ENCODE assay signal across 9 cellular contexts in the genomic region with DNA sequence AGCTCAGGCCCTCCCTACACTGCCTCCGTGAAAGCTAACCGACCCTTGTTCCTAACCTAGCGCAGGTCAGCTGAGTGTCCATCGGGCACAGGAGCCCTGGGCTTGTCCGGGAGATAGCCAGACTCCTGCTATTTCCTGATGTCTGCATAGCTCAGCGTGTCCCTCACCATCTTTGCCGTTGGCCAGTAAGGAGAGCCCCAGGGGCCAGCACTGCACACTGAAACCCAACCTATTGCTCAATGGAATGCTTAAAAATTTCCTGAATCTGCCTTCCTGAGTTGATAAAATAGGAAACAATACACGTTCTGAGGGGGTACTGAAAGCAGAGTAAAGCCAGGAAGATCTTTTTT. TPM values are rescaled to one million over a fixed set of nuclear protein-coding genes. Genes with fewer than 3 reads are reported as not detected.
A peak's percentile ranks its signal among the peaks of the same experiment; 100 is the strongest.
DNase-seq lines count a peak whose midpoint lies in the region; ATAC-seq, FAIRE-seq and TF ChIP-seq lines count a peak whose summit lies in the region.
"Had no signal": no experiment of that assay in that cellular context is flagged by ENCODE, and none has a peak within 500 bp of the region (broad histone marks: within the 10 kb centered on the region; RNA-seq: fewer than 3 reads in every experiment).

No MANE protein-coding gene starts in this region.

- H3K27me3 ChIP-seq in GM12878 (replicated peaks in 1 of 2; ENCODE audit: control insufficient read depth in 2 of 2, insufficient read depth in 2 of 2, low read length in 1 of 2) (peaks cover 0 to 1% of the 10 kb centered on the region in 2 experiments; a peak in 1 of 4 replicates), mononuclear cell (ENCODE audit: insufficient read depth, low read length) (no peaks in the 10 kb centered on the region), thyroid gland (no peaks in the 10 kb centered on the region)

- peak; percentile 43 for DNase-seq in AG08395 (ENCODE audit: low spot score)
- DNase-seq in Jurkat, Clone E6-1 (ENCODE audit: low read depth, low spot score), result no peak
- no peak for DNase-seq in GM12878 (ENCODE audit: low read depth, low spot score)
- no peak for DNase-seq in thyroid gland
- DNase-seq in DMS153 (lab: John Stamatoyannopoulos, UW), result no peak
- no peak for DNase-seq in NCI-H82 treated with DMSO at 0.1 percent for 48 hours (lab: John Stamatoyannopoulos, UW; ENCODE audit: unreplicated experiment)

- intact Hi-C loops in GM12878 (cut with micrococcal nuclease; ENCODE audit: unreplicated experiment) (loop anchor here (5.0 kb wide), 2 partner anchors 160 to 245 kb away; no protein-coding TSS in a partner anchor), thyroid gland (cut with DNase I) (no loop called here)

- POLR2A ChIA-PET in GM12878 (lab: Charles Lee), result no interaction called here

- TF ChIP-seq EP300 in GM12878 (IDR thresholded peaks at IDR 0.05; ENCODE audit: borderline replicate concordance in 1 of 2, control insufficient read depth in 1 of 2, low read depth in 2 of 2, low read length in 2 of 2), result no peak

- H4K20me1 ChIP-seq in GM12878 (ENCODE audit: control insufficient read depth, insufficient read depth), result no peaks in the 10 kb centered on the region

- SMC1A ChIA-PET in GM12878 (lab: Charles Lee; ENCODE audit: uncharacterized antibody, unreplicated experiment), result no interaction called here

- H3K79me2 ChIP-seq in GM12878 (ENCODE audit: control insufficient read depth, insufficient read depth, low read length), result no peaks in the 10 kb centered on the region

- H3K4me2 ChIP-seq in GM12878 (ENCODE audit: control insufficient read depth, insufficient read depth), result peak overlapping the region; percentile 75

- no peaks in the 10 kb centered on the region for H3K36me3 ChIP-seq in GM12878 (ENCODE audit: control insufficient read depth in 2 of 2, insufficient read depth in 2 of 2, low read length in 1 of 2)
- H3K36me3 ChIP-seq in thyroid gland, result no peaks in the 10 kb centered on the region
- H3K36me3 ChIP-seq: adrenal gland had no signal

- no peak for TF ChIP-seq POLR2A in GM12878 (IDR thresholded peaks at IDR 0.05; ENCODE audit: low read depth, low read length)
- no peak for TF ChIP-seq POLR2A in thyroid gland (IDR thresholded peaks at IDR 0.05)

- no peak overlapping the region for H2AFZ ChIP-seq in GM12878 (ENCODE audit: control insufficient read depth, low read depth, low read length)

- FAIRE-seq in GM12878 (lab: Jason Lieb, UNC), result no peak

- peak overlapping the region; percentile 62; the same call in 1 of the 2 replicates for H3K9ac ChIP-seq in GM12878 (ENCODE audit: control insufficient read depth, insufficient read depth, low read length)

- TF ChIP-seq RAD21 in GM12878 (IDR thresholded peaks at IDR 0.05; ENCODE audit: insufficient read depth, low read depth, low read length), result no peak

- in situ Hi-C loops in GM12878 (cut with MboI), result no loop called here

- no peaks in the 10 kb centered on the region for H3K9me3 ChIP-seq in GM12878 (replicated peaks; ENCODE audit: control insufficient read depth, insufficient read depth, low read length)
- no peaks in the 10 kb centered on the region for H3K9me3 ChIP-seq in mononuclear cell (ENCODE audit: low read depth, low read length)
- no peaks in the 10 kb centered on the region for H3K9me3 ChIP-seq in thyroid gland
- H3K9me3 ChIP-seq: adrenal gland had no signal

- WGBS in GM12878 (ENCODE audit: insufficient coverage, insufficient replicate concordance, low lambda C conversion rate, missing lambda C conversion rate), result 27% methylated on average over 8 of the region's 8 CpGs
- 48 to 59% methylated on average over 8 of the region's 8 CpGs for WGBS in thyroid gland, 2 donors

- ATAC-seq in GM12878 (no peak), HG03025 (IDR thresholded peaks at IDR 0.05; ENCODE audit: low FRiP score, unreplicated experiment) (no peak)

- CTCF ChIA-PET in GM12878 (lab: Yijun Ruan, JAX), result interaction anchor here (1.0 kb wide), 1 partner anchor 103 kb away, joined by 3 read pairs; no protein-coding TSS in a partner anchor

- BruUV-seq in GM12878 (replicated peaks; lab: Mats Ljungman, UMichigan), result no TSS peak

- RAD21 ChIA-PET in GM12878 (lab: Charles Lee; ENCODE audit: unreplicated experiment), result no interaction called here

- H3K27ac ChIP-seq in GM12878 (ENCODE audit: control insufficient read depth, insufficient read depth), result peak overlapping the region; percentile 34; the same call in 1 of the 2 replicates
- peak overlapping the region in 1 of 3 donors; percentile 21 for H3K27ac ChIP-seq in thyroid gland

- H3K4me3 ChIP-seq in Jurkat, Clone E6-1 (ENCODE audit: low read length), result peak overlapping the region; percentile 69
- peak overlapping the region; percentile 48 for H3K4me3 ChIP-seq in GM12878
- peak overlapping the region; percentile 60 for H3K4me3 ChIP-seq in mononuclear cell (ENCODE audit: low read length)
- no peak overlapping the region for H3K4me3 ChIP-seq in thyroid gland (replicated peaks in 1 of 3)

- TF ChIP-seq CTCF in GM12878 (IDR thresholded peaks at IDR 0.05 in 2 of 3, conservative IDR thresholded peaks at IDR 0.05 in 1 of 3; ENCODE audit: control insufficient read depth in 2 of 3, extremely low read depth in 1 of 3, insufficient read depth in 1 of 3, low read depth in 3 of 3, low read length in 3 of 3), result no peak
- no peak for TF ChIP-seq CTCF in thyroid gland (IDR thresholded peaks at IDR 0.05)

- peaks cover 86% of the 10 kb centered on the region for H3K4me1 ChIP-seq in GM12878 (ENCODE audit: control insufficient read depth, insufficient read depth, low read length)
- H3K4me1 ChIP-seq in mononuclear cell (ENCODE audit: insufficient read depth, low read length), result peaks cover 80% of the 10 kb centered on the region
- H3K4me1 ChIP-seq in thyroid gland, result peaks cover 4 to 23% of the 10 kb centered on the region in 2 donors

TF ChIP-seq in GM12878, 131 proteins besides CTCF, POLR2A, EP300 and RAD21 (continues in another document):
- TF ChIP-seq SREBF2 (IDR thresholded peaks at IDR 0.05; ENCODE audit: low read length) (no peak), JUNB (IDR thresholded peaks at IDR 0.05) (no peak), MXI1 (IDR thresholded peaks at IDR 0.05; ENCODE audit: low read depth, low read length) (no peak)
- TF ChIP-seq, protein P1, sequence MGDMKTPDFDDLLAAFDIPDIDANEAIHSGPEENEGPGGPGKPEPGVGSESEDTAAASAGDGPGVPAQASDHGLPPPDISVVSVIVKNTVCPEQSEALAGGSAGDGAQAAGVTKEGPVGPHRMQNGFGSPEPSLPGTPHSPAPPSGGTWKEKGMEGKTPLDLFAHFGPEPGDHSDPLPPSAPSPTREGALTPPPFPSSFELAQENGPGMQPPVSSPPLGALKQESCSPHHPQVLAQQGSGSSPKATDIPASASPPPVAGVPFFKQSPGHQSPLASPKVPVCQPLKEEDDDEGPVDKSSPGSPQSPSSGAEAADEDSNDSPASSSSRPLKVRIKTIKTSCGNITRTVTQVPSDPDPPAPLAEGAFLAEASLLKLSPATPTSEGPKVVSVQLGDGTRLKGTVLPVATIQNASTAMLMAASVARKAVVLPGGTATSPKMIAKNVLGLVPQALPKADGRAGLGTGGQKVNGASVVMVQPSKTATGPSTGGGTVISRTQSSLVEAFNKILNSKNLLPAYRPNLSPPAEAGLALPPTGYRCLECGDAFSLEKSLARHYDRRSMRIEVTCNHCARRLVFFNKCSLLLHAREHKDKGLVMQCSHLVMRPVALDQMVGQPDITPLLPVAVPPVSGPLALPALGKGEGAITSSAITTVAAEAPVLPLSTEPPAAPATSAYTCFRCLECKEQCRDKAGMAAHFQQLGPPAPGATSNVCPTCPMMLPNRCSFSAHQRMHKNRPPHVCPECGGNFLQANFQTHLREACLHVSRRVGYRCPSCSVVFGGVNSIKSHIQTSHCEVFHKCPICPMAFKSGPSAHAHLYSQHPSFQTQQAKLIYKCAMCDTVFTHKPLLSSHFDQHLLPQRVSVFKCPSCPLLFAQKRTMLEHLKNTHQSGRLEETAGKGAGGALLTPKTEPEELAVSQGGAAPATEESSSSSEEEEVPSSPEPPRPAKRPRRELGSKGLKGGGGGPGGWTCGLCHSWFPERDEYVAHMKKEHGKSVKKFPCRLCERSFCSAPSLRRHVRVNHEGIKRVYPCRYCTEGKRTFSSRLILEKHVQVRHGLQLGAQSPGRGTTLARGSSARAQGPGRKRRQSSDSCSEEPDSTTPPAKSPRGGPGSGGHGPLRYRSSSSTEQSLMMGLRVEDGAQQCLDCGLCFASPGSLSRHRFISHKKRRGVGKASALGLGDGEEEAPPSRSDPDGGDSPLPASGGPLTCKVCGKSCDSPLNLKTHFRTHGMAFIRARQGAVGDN (IDR thresholded peaks at IDR 0.05), result no peak

RNA-seq across cellular contexts. Expression of gene RUNX1, which starts 2.2 kb away (rescaled TPM):
- 63.9 TPM for polyA plus RNA-seq in Jurkat, Clone E6-1 (2012; ENCODE audit: insufficient read depth, insufficient read length)
- 8.4 and 9.3 TPM in 2 replicates for total RNA-seq in GM12878 (2013; cell fraction: nucleolus; rRNA removed)
- 5.3 and 5.6 TPM in 2 replicates for total RNA-seq in GM12878 (2014; rRNA removed)
- total RNA-seq in GM12878 (2014; rRNA removed; fragmentation: Illumina TruSeq; extraction: Trizol), result 3.8 and 3.9 TPM in 2 replicates
- total RNA-seq in GM12878 (2021), result 13.3 and 15.2 TPM in 2 replicates
- 3.5 TPM for polyA plus RNA-seq in GM12878 (2011; ENCODE audit: low read depth)
- polyA plus RNA-seq in GM12878 (2011; rRNA removed), result 0.55 and 0.98 TPM in 2 replicates
- polyA plus RNA-seq in GM12878 (2011; cell fraction: cytosol; rRNA removed), result 0.42 and 0.67 TPM in 2 replicates
- polyA plus RNA-seq in GM12878 (2011; cell fraction: nucleus; rRNA removed), result 1.9 and 2.6 TPM in 2 replicates
- 6.0 and 6.7 TPM in 2 replicates for polyA plus RNA-seq in GM12878 (2012)
- 6.2 and 7.6 TPM in 2 replicates for polyA plus RNA-seq in GM12878 (2014; fragmentation: Illumina TruSeq; extraction: Trizol)
- polyA plus RNA-seq in GM12878 (2014; fragmentation: Nextera tagmentation; extraction: Ambion mirVana), result 1 to 10 TPM in 1 of 2 experiments, under 1 TPM in 1; 0.90 to 1.4 TPM
- 6.1 and 7.1 TPM in 2 replicates for polyA plus RNA-seq in GM12878 (2014; rRNA removed)
- polyA plus RNA-seq in GM12878 (2016; fragmentation: Nextera tagmentation; extraction: Ambion mirVana), result 1 to 10 TPM; 3.3 to 4.3 TPM
- polyA minus RNA-seq in GM12878 (2011; rRNA and poly(A)+ RNA removed), result 1.2 and 1.7 TPM in 2 replicates
- polyA minus RNA-seq in GM12878 (2011; cell fraction: cytosol; rRNA and poly(A)+ RNA removed), result 0.53 and 1.1 TPM in 2 replicates
- polyA minus RNA-seq in GM12878 (2011; cell fraction: nucleus; rRNA and poly(A)+ RNA removed), result 3.4 and 6.2 TPM in 2 replicates
- total RNA-seq in mononuclear cell, result 51.2 TPM
- total RNA-seq in thyroid gland, result 10 to 100 TPM in 1 of 4 donors, 1 to 10 TPM in 3; 2.9 to 18.7 (median 7.7) TPM

Comparison
In these comparisons a context has a peak if more than half of its experiments do, and no peak if none do; other contexts are left out.
1. H3K4me3 ChIP-seq: peak in Jurkat, Clone E6-1 (single experiment), GM12878 (single experiment) and mononuclear cell (single experiment); none in thyroid gland (0 of 3).